ENCODE assay signal across 10 cellular contexts in genomic region chr15:59237119-59237853, GRCh38. TPM values are rescaled to one million over a fixed set of nuclear protein-coding genes. Genes with fewer than 3 reads are reported as not detected.
A peak's percentile ranks its signal among the peaks of the same experiment; 100 is the strongest.
DNase-seq lines count a peak whose midpoint lies in the region; ATAC-seq and TF ChIP-seq lines count a peak whose summit lies in the region.
"Had no signal": no experiment of that assay in that cellular context is flagged by ENCODE, and none has a peak within 500 bp of the region (broad histone marks: within the 10 kb centered on the region; RNA-seq: fewer than 3 reads in every experiment).

No MANE protein-coding gene starts in this region.

- WGBS in endodermal cell (ENCODE audit: insufficient coverage in 1 of 2, insufficient read length in 1 of 2), 2 experiments, result 96 to 98% methylated on average over 6 to 8 of the region's 8 CpGs
- 98% methylated on average over 8 of the region's 8 CpGs for WGBS in smooth muscle cell (ENCODE audit: low lambda C conversion rate)
- WGBS in testis, 2 donors, result 87 to 92% methylated on average over 8 of the region's 8 CpGs

- H3K4me3 ChIP-seq in colonic mucosa, result no peak overlapping the region
- no peak overlapping the region for H3K4me3 ChIP-seq in endodermal cell (ENCODE audit: low read length)
- H3K4me3 ChIP-seq in smooth muscle cell, result no peak overlapping the region
- no peak overlapping the region for H3K4me3 ChIP-seq in testis
- H3K4me3 ChIP-seq: pancreas had no signal

- H3K27ac Mint-ChIP-seq in endodermal cell, result no peak overlapping the region

- no peaks in the 10 kb centered on the region for H3K79me2 ChIP-seq in smooth muscle cell (ENCODE audit: low read depth)

- ATAC-seq in GM19455 (IDR thresholded peaks at IDR 0.05; ENCODE audit: unreplicated experiment), result peak; percentile 46
- ATAC-seq in HG03135 (IDR thresholded peaks at IDR 0.05; ENCODE audit: unreplicated experiment), result peak; percentile 60

- no peaks in the 10 kb centered on the region for H3K27me3 Mint-ChIP-seq in endodermal cell (ENCODE audit: insufficient read depth)

- no peaks in the 10 kb centered on the region for H4K20me1 ChIP-seq in smooth muscle cell (ENCODE audit: low read depth)

- H2AFZ ChIP-seq in smooth muscle cell (ENCODE audit: low read depth), result no peak overlapping the region

- no peak overlapping the region for H3K9ac ChIP-seq in colonic mucosa (ENCODE audit: low read depth in 2 of 2, low read length in 2 of 2)
- no peak overlapping the region for H3K9ac ChIP-seq in endodermal cell (ENCODE audit: extremely low read depth, low read length, poor library complexity, severe bottlenecking)
- no peak overlapping the region for H3K9ac ChIP-seq in smooth muscle cell (ENCODE audit: low read depth)

- peaks cover 7% of the 10 kb centered on the region for H3K4me1 Mint-ChIP-seq in endodermal cell

- no peaks in the 10 kb centered on the region for H3K9me3 ChIP-seq in colonic mucosa
- H3K9me3 ChIP-seq in endodermal cell (ENCODE audit: control insufficient read depth, low read length), result no peaks in the 10 kb centered on the region
- no peaks in the 10 kb centered on the region for H3K9me3 ChIP-seq in smooth muscle cell (replicated peaks; ENCODE audit: low read depth)
- H3K9me3 ChIP-seq in testis, result no peaks in the 10 kb centered on the region
- H3K9me3 ChIP-seq: pancreas had no signal

- H3K36me3 ChIP-seq in colonic mucosa, result no peaks in the 10 kb centered on the region
- no peaks in the 10 kb centered on the region for H3K36me3 ChIP-seq in endodermal cell (ENCODE audit: control insufficient read depth, insufficient read depth, low read length)
- no peaks in the 10 kb centered on the region for H3K36me3 ChIP-seq in smooth muscle cell (ENCODE audit: low read depth)
- no peaks in the 10 kb centered on the region for H3K36me3 ChIP-seq in testis (ENCODE audit: low read depth, missing control alignments)
- H3K36me3 ChIP-seq: pancreas had no signal

- H3K27me3 ChIP-seq in colonic mucosa (no peaks in the 10 kb centered on the region), endodermal cell (ENCODE audit: control insufficient read depth, insufficient read depth, low read length, poor library complexity, severe bottlenecking) (no peaks in the 10 kb centered on the region), smooth muscle cell (ENCODE audit: low read depth) (no peaks in the 10 kb centered on the region), testis (no peaks in the 10 kb centered on the region)
- H3K27me3 ChIP-seq: pancreas had no signal

- H3K27ac ChIP-seq in colonic mucosa, result no peak overlapping the region
- no peak overlapping the region for H3K27ac ChIP-seq in endodermal cell (ENCODE audit: low read depth, low read length)
- H3K27ac ChIP-seq in smooth muscle cell (ENCODE audit: low read depth), result no peak overlapping the region
- no peak overlapping the region for H3K27ac ChIP-seq in testis
- H3K27ac ChIP-seq: pancreas had no signal

- H3K36me3 Mint-ChIP-seq in endodermal cell (ENCODE audit: low read depth), result peaks cover 9% of the 10 kb centered on the region

- peaks cover 3% of the 10 kb centered on the region for H3K9me3 Mint-ChIP-seq in endodermal cell

- intact Hi-C loops in colonic mucosa (cut with DNase I), result no loop called here
- intact Hi-C loops in testis (cut with DNase I; ENCODE audit: low total_unique reads), result no loop called here

- DNase-seq in CD1c-positive myeloid dendritic cell (ENCODE audit: extremely low spot score) (peak; percentile 72), SKM-1 treated with dmso at 0.1 percent for 144 hours (lab: John Stamatoyannopoulos, UW; ENCODE audit: unreplicated experiment) (peak; percentile 57), colonic mucosa (no peak), endodermal cell (no peak), smooth muscle cell (lab: John Stamatoyannopoulos, UW; ENCODE audit: unreplicated experiment) (no peak), testis (no peak)
- DNase-seq: NCI-H510A, pancreas had no signal

- TF ChIP-seq CTCF in colonic mucosa (IDR thresholded peaks at IDR 0.05) (no peak), endodermal cell (conservative IDR thresholded peaks at IDR 0.05) (no peak), smooth muscle cell (IDR thresholded peaks at IDR 0.05; ENCODE audit: borderline replicate concordance, insufficient read depth, poor library complexity, severe bottlenecking) (no peak), testis (IDR thresholded peaks at IDR 0.05) (no peak)

- no peaks in the 10 kb centered on the region for H3F3A ChIP-seq in smooth muscle cell (ENCODE audit: low read depth)

- no peak for TF ChIP-seq POLR2A in testis (IDR thresholded peaks at IDR 0.05)

- H3K4me1 ChIP-seq in colonic mucosa (no peaks in the 10 kb centered on the region), endodermal cell (ENCODE audit: control insufficient read depth, insufficient read depth, low read length) (no peaks in the 10 kb centered on the region), smooth muscle cell (ENCODE audit: low read depth) (no peaks in the 10 kb centered on the region), testis (no peaks in the 10 kb centered on the region)
- H3K4me1 ChIP-seq: pancreas had no signal

- H3K4me2 ChIP-seq in smooth muscle cell, result no peak overlapping the region

- no peak overlapping the region for H3K4me3 Mint-ChIP-seq in endodermal cell

RNA-seq across cellular contexts. Expression of gene LDHAL6B, which starts 30.6 kb away (rescaled TPM):
- total RNA-seq in colonic mucosa, result not detected
- total RNA-seq in endodermal cell, result not detected
- not detected for polyA plus RNA-seq in endodermal cell (2013, experiment 1 of 2)
- polyA plus RNA-seq in endodermal cell (2013, experiment 2 of 2), result not detected
- not detected in 2 replicates for total RNA-seq in smooth muscle cell
- polyA plus RNA-seq in smooth muscle cell, result 0.20 TPM in 1 of 2 replicates, not detected in the other
- 10 to 100 TPM; 18.6 to 22.6 TPM for total RNA-seq in testis
- polyA plus RNA-seq in testis (ENCODE audit: insufficient read depth, low read depth, low replicate concordance), result 119 TPM
- total RNA-seq: pancreas had no signal
- polyA plus RNA-seq: pancreas had no signal

Comparison
In these comparisons a context has a peak if more than half of its experiments do, and no peak if none do; other contexts are left out.
1. DNase-seq: peak in CD1c-positive myeloid dendritic cell (single experiment) and SKM-1 treated with dmso at 0.1 percent for 144 hours (single experiment); none in colonic mucosa (single experiment), endodermal cell (single experiment), smooth muscle cell (single experiment) and testis (single experiment).
2. RNA of gene LDHAL6B, which starts 30.6 kb away (total RNA-seq): 18.6 to 22.6 TPM in testis; not detected in colonic mucosa, not detected in endodermal cell and not detected in smooth muscle cell; every median in the first group is over 10 times any median in the second.